ENCODE assay signal across 8 cellular contexts in the genomic region with DNA sequence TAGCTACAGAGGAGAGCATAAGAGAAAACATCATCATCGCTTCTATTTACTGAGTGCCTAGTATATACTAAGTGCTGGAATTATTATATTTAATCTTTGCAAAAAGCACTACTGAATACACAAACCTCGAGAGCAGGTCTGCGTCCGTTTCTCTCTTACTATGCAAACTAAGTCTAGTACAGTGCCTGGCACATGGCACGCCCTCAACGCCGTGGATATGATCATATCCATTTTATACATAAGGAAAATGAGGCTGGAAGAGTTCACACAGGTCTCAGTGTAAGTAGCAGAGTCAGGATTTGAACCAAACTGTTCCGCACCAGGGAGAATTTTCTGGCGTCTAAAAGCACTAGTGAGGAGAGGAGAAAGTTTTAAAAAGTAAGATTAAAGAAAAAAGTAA. TPM values are rescaled to one million over a fixed set of nuclear protein-coding genes. Genes with fewer than 3 reads are reported as not detected.
DNase-seq lines count a peak whose midpoint lies in the region; TF ChIP-seq lines count a peak whose summit lies in the region.

No MANE protein-coding gene starts in this region.

- H4K5ac ChIP-seq in H9 (ENCODE audit: insufficient read length, low read depth, low read length) = no peak overlapping the region

- no peak overlapping the region for H2BK12ac ChIP-seq in H9 (ENCODE audit: insufficient read length, low read depth, low read length)

- H4K91ac ChIP-seq in H9 (ENCODE audit: insufficient read length, low read depth, low read length) = no peak overlapping the region

- peaks cover 7% of the 10 kb centered on the region for H3K23me2 ChIP-seq in H9 (ENCODE audit: insufficient read length, low read depth, low read length, poor library complexity, severe bottlenecking)

- H3K4me2 ChIP-seq in H9 (ENCODE audit: insufficient read depth, insufficient read length, low read length) = peak overlapping the region; percentile 28
- H3K4me2 ChIP-seq in SU-DHL-6 (ENCODE audit: low read depth, low read length, poor library complexity, severe bottlenecking) = peak overlapping the region; percentile 71
- peak overlapping the region; percentile 93 for H3K4me2 ChIP-seq in skeletal muscle satellite cell (ENCODE audit: low read length)

- peak overlapping the region; percentile 62 to 82 for H3K4me3 Mint-ChIP-seq in H9

- H3K56ac ChIP-seq in H9 (ENCODE audit: insufficient read length, low read depth, low read length) = no peak overlapping the region

- no CpG with 5 or more reads among the region's 9 CpGs for WGBS in H9 (ENCODE audit: extremely low coverage, insufficient read length, low lambda C conversion rate)

- H2AFZ ChIP-seq in H9 (ENCODE audit: low read length) = no peak overlapping the region
- peak overlapping the region; percentile 84 for H2AFZ ChIP-seq in SU-DHL-6 (ENCODE audit: low read depth, low read length, severe bottlenecking)

- DNase-seq in H9 = no peak
- no peak for DNase-seq in fibroblast of mammary gland (ENCODE audit: low read depth)
- DNase-seq in HPDE6-E6E7 (ENCODE audit: extremely low spot score) = no peak
- no peak for DNase-seq in pons (ENCODE audit: low spot score)
- DNase-seq in NCI-H128 (lab: John Stamatoyannopoulos, UW; ENCODE audit: unreplicated experiment) = no peak
- no peak for DNase-seq in anterior cingulate cortex (lab: John Stamatoyannopoulos, UW)

- peaks cover 39 to 41% of the 10 kb centered on the region in 2 experiments for H3K4me1 Mint-ChIP-seq in H9

- H2BK120ac ChIP-seq in H9 (ENCODE audit: low read depth, low read length, poor library complexity, severe bottlenecking) = no peak overlapping the region

- no peaks in the 10 kb centered on the region for H3K9me3 Mint-ChIP-seq in H9

- H3K36me3 Mint-ChIP-seq in H9 (ENCODE audit: insufficient read depth in 1 of 3, low read depth in 3 of 3) = peaks cover 2 to 5% (median 2%) of the 10 kb centered on the region in 3 experiments; a peak in 3 of 7 replicates

- H3K36me3 ChIP-seq in SU-DHL-6 (ENCODE audit: low read length) (no peaks in the 10 kb centered on the region), skeletal muscle satellite cell (ENCODE audit: insufficient read depth, low read length) (no peaks in the 10 kb centered on the region)

- H3K9ac ChIP-seq in H9 (ENCODE audit: extremely low read depth, insufficient read length, low read length) (no peak overlapping the region), SU-DHL-6 (ENCODE audit: low read length) (peak overlapping the region; percentile 43), skeletal muscle satellite cell (ENCODE audit: low read depth, low read length) (no peak overlapping the region)

- H3K14ac ChIP-seq in H9 (ENCODE audit: insufficient read depth, low read length) = no peak overlapping the region

- no peaks in the 10 kb centered on the region for H3K9me2 ChIP-seq in SU-DHL-6 (replicated peaks; ENCODE audit: insufficient read depth, low read length)

- H3K27me3 Mint-ChIP-seq in H9 (ENCODE audit: low read depth) = peaks cover 50% of the 10 kb centered on the region

- H3K4ac ChIP-seq in H9 (ENCODE audit: low read depth, low read length) = no peak overlapping the region

- H3K27ac ChIP-seq in H9 (ENCODE audit: insufficient read length, low read depth, low read length) = no peak overlapping the region
- H3K27ac ChIP-seq in SU-DHL-6 (ENCODE audit: low read depth, low read length) = no peak overlapping the region

- no peak overlapping the region for H2AK5ac ChIP-seq in H9 (ENCODE audit: insufficient read length, low read length)

- no peaks in the 10 kb centered on the region for H3K27me3 ChIP-seq in H9 (ENCODE audit: insufficient read depth, low read length)
- no peaks in the 10 kb centered on the region for H3K27me3 ChIP-seq in SU-DHL-6 (ENCODE audit: low read length)
- no peaks in the 10 kb centered on the region for H3K27me3 ChIP-seq in skeletal muscle satellite cell (ENCODE audit: control insufficient read depth, insufficient read depth, low read length)

- H2BK5ac ChIP-seq in H9 (ENCODE audit: insufficient read length, low read length) = no peak overlapping the region

- H4K20me1 ChIP-seq in H9 (ENCODE audit: control insufficient read depth, insufficient read depth, insufficient read length) (no peaks in the 10 kb centered on the region), SU-DHL-6 (ENCODE audit: low read depth, low read length) (no peaks in the 10 kb centered on the region)

- H3K27ac Mint-ChIP-seq in H9 = no peak overlapping the region; a peak in 1 of 7 replicates

- H4K8ac ChIP-seq in H9 (replicated peaks; ENCODE audit: insufficient read length, low read depth, low read length) = no peak overlapping the region

- H3K79me2 ChIP-seq in H9 (ENCODE audit: insufficient read depth, low read length) = no peaks in the 10 kb centered on the region
- H3K79me2 ChIP-seq in SU-DHL-6 (ENCODE audit: insufficient read depth, low read length) = no peaks in the 10 kb centered on the region

- H2BK20ac ChIP-seq in H9 (ENCODE audit: low read depth, low read length, poor library complexity, severe bottlenecking) = no peak overlapping the region

- H3K4me1 ChIP-seq in H9 (ENCODE audit: insufficient read depth, low read length) (peaks cover 7% of the 10 kb centered on the region; the same call in 1 of the 2 replicates), skeletal muscle satellite cell (ENCODE audit: control insufficient read depth, insufficient read depth, low read length) (peaks cover 21% of the 10 kb centered on the region)

- no peak overlapping the region for H3K18ac ChIP-seq in H9 (ENCODE audit: insufficient read length, low read depth, low read length)

- no peak overlapping the region for H3T11ph ChIP-seq in H9 (ENCODE audit: low read length)

- TF ChIP-seq CTCF in H9 (conservative IDR thresholded peaks at IDR 0.05) (no peak), SU-DHL-6 (IDR thresholded peaks at IDR 0.05; ENCODE audit: insufficient read depth, low read length, poor library complexity, severe bottlenecking) (no peak), fibroblast of mammary gland (conservative IDR thresholded peaks at IDR 0.05; ENCODE audit: control insufficient read depth, insufficient read depth, low read depth, low read length) (no peak)

- peak overlapping the region; percentile 71 for H3K4me3 ChIP-seq in SU-DHL-6 (ENCODE audit: insufficient read depth, low read length, poor library complexity, severe bottlenecking)
- peak overlapping the region; percentile 65 for H3K4me3 ChIP-seq in fibroblast of mammary gland (ENCODE audit: control insufficient read depth, low read depth, low read length)
- no peak overlapping the region for H3K4me3 ChIP-seq in skeletal muscle satellite cell (ENCODE audit: low read length)

- no peaks in the 10 kb centered on the region for H3K9me3 ChIP-seq in H9 (ENCODE audit: control insufficient read depth, low read depth, low read length)
- no peaks in the 10 kb centered on the region for H3K9me3 ChIP-seq in SU-DHL-6 (ENCODE audit: insufficient read depth, low read length)
- no peaks in the 10 kb centered on the region for H3K9me3 ChIP-seq in skeletal muscle satellite cell (replicated peaks; ENCODE audit: low read length)

- H3K79me1 ChIP-seq in H9 (ENCODE audit: insufficient read depth, low read depth, low read length, poor library complexity, severe bottlenecking) = no peaks in the 10 kb centered on the region

- peaks cover 21% of the 10 kb centered on the region for H3F3A ChIP-seq in SU-DHL-6 (ENCODE audit: insufficient read depth)

- H3K23ac ChIP-seq in H9 (ENCODE audit: insufficient read length, low read depth, low read length) = no peak overlapping the region

- no peak overlapping the region for H2BK15ac ChIP-seq in H9 (ENCODE audit: low read depth, low read length)

RNA-seq across cellular contexts. Expression of gene MXI1, which starts 17.6 kb away (rescaled TPM):
- total RNA-seq in H9 (2021) = 5.6 TPM in 2 replicates
- 11.7 and 15.3 TPM in 2 replicates for total RNA-seq in skeletal muscle satellite cell (2012; rRNA removed)

Comparison
In these comparisons a context has a peak if more than half of its experiments do, and no peak if none do; other contexts are left out.
1. H3K4me2 ChIP-seq: peak in every context shown above with its lines; median percentile 93 in skeletal muscle satellite cell; 71 in SU-DHL-6; 28 in H9.